Comparison of ENCODE assay signal across 8 cellular contexts in genomic region chr10:80104066-80104926, GRCh38. TPM values are rescaled to one million over a fixed set of nuclear protein-coding genes. Genes with fewer than 3 reads are reported as not detected.
DNase-seq lines count a peak whose midpoint lies in the region; ATAC-seq and TF ChIP-seq lines count a peak whose summit lies in the region.

No MANE protein-coding gene starts in this region.

- peaks cover 0 to 17% (median under 1%) of the 10 kb centered on the region in 3 donors for H3K36me3 Mint-ChIP-seq in CD8-positive, alpha-beta memory T cell
- H3K36me3 Mint-ChIP-seq in GM23338 (ENCODE audit: low read depth) = peaks cover 18% of the 10 kb centered on the region
- peaks cover 13% of the 10 kb centered on the region for H3K36me3 Mint-ChIP-seq in activated CD4-positive, alpha-beta memory T cell treated with anti-CD3 and anti-CD28 coated beads, Interleukin-2, amount 10 ng/mL, durations not matched to agents 7 days and 5 days (ENCODE audit: low read depth)
- peaks cover 4 to 13% of the 10 kb centered on the region in 2 donors for H3K36me3 Mint-ChIP-seq in stimulated activated naive B cell treated with anti-CD40 and anti-IgM and Interleukin-4, amounts not matched to agents 10 μg/mL and 1 μg/mL and 100 μg/mL, for 72 hours

- DNase-seq in CD8-positive, alpha-beta memory T cell = peak in 3 of 5 donors; percentile 1 to 51 (median 5)
- DNase-seq in GM23338 (ENCODE audit: low spot score) (no peak), left lung (no peak), adrenal gland (no peak), left lobe of liver (ENCODE audit: low spot score) (no peak), NCI-H1105 treated with DMSO at 0.1 percent for 48 hours (lab: John Stamatoyannopoulos, UW) (no peak)
- peak; percentile 19 for DNase-seq in activated CD4-positive, alpha-beta memory T cell treated with anti-CD3 and anti-CD28 coated beads, Interleukin-2, amount 10 ng/mL, durations not matched to agents 7 days and 5 days
- no peak for DNase-seq in stimulated activated naive B cell treated with anti-CD40 and anti-IgM and Interleukin-4, amounts not matched to agents 10 μg/mL and 1 μg/mL and 100 μg/mL, for 72 hours

- no peaks in the 10 kb centered on the region for H3K4me1 ChIP-seq in CD8-positive, alpha-beta memory T cell (ENCODE audit: insufficient read depth, low read length)
- H3K4me1 ChIP-seq in GM23338 (ENCODE audit: insufficient read depth) (peaks cover 41% of the 10 kb centered on the region), left lung (no peaks in the 10 kb centered on the region), adrenal gland (replicated peaks in 1 of 2) (no peaks in the 10 kb centered on the region)

- TF ChIP-seq POLR2A in adrenal gland (IDR thresholded peaks at IDR 0.05) = no peak

- no peak overlapping the region for H3K4me3 ChIP-seq in CD8-positive, alpha-beta memory T cell (ENCODE audit: low read length)
- H3K4me3 ChIP-seq in GM23338 (no peak overlapping the region), left lung (no peak overlapping the region), adrenal gland (no peak overlapping the region)

- ATAC-seq in GM23338 (no peak), left lung (peak; percentile 86), left lobe of liver (no peak)
- no peak for ATAC-seq in stimulated activated naive B cell treated with anti-CD40 and anti-IgM and Interleukin-4, amounts not matched to agents 10 μg/mL and 1 μg/mL and 100 μg/mL, for 72 hours (replicated peaks)

- POLR2A ChIA-PET in CD8-positive, alpha-beta memory T cell (lab: Charles Lee) = no interaction called here
- POLR2A ChIA-PET in activated CD4-positive, alpha-beta memory T cell treated with anti-CD3 and anti-CD28 coated beads, Interleukin-2, amount 10 ng/mL, durations not matched to agents 7 days and 5 days (lab: Charles Lee) = interaction anchor here (1.4 kb wide), 1 partner anchor 25 kb away, joined by 5 read pairs; the partner anchor contains the start of gene TMEM254

- H2AFZ ChIP-seq in GM23338 = peak overlapping the region; percentile 64

- CTCF ChIA-PET in CD8-positive, alpha-beta memory T cell (lab: Charles Lee) = no interaction called here
- CTCF ChIA-PET in activated CD4-positive, alpha-beta memory T cell treated with anti-CD3 and anti-CD28 coated beads, Interleukin-2, amount 10 ng/mL, durations not matched to agents 7 days and 5 days (lab: Charles Lee) = interaction anchor here (0.9 kb wide), 1 partner anchor 40 kb away, joined by 5 read pairs; no protein-coding TSS in a partner anchor

- peaks cover 5% of the 10 kb centered on the region for H3K9me3 ChIP-seq in CD8-positive, alpha-beta memory T cell (ENCODE audit: low read length)
- H3K9me3 ChIP-seq in left lung = peaks cover 3 to 15% of the 10 kb centered on the region in 2 donors
- peaks cover 0 to 11% (median 0%) of the 10 kb centered on the region in 3 donors for H3K9me3 ChIP-seq in adrenal gland (replicated peaks in 1 of 3)

- no peak overlapping the region for H3K4me3 Mint-ChIP-seq in CD8-positive, alpha-beta memory T cell
- no peak overlapping the region for H3K4me3 Mint-ChIP-seq in GM23338
- H3K4me3 Mint-ChIP-seq in activated CD4-positive, alpha-beta memory T cell treated with anti-CD3 and anti-CD28 coated beads, Interleukin-2, amount 10 ng/mL, durations not matched to agents 7 days and 5 days = no peak overlapping the region
- H3K4me3 Mint-ChIP-seq in stimulated activated naive B cell treated with anti-CD40 and anti-IgM and Interleukin-4, amounts not matched to agents 10 μg/mL and 1 μg/mL and 100 μg/mL, for 72 hours = no peak overlapping the region

- peaks cover 7 to 21% (median 14%) of the 10 kb centered on the region in 5 donors for H3K9me3 Mint-ChIP-seq in CD8-positive, alpha-beta memory T cell
- peaks cover 20% of the 10 kb centered on the region for H3K9me3 Mint-ChIP-seq in GM23338
- peaks cover 10% of the 10 kb centered on the region for H3K9me3 Mint-ChIP-seq in activated CD4-positive, alpha-beta memory T cell treated with anti-CD3 and anti-CD28 coated beads, Interleukin-2, amount 10 ng/mL, durations not matched to agents 7 days and 5 days
- H3K9me3 Mint-ChIP-seq in stimulated activated naive B cell treated with anti-CD40 and anti-IgM and Interleukin-4, amounts not matched to agents 10 μg/mL and 1 μg/mL and 100 μg/mL, for 72 hours = peaks cover 12 to 14% of the 10 kb centered on the region in 2 donors

- peak overlapping the region in 4 of 8 donors; percentile 13 to 77 (median 58) for H3K27ac Mint-ChIP-seq in CD8-positive, alpha-beta memory T cell
- no peak overlapping the region for H3K27ac Mint-ChIP-seq in GM23338
- peak overlapping the region; percentile 13 for H3K27ac Mint-ChIP-seq in activated CD4-positive, alpha-beta memory T cell treated with anti-CD3 and anti-CD28 coated beads, Interleukin-2, amount 10 ng/mL, durations not matched to agents 7 days and 5 days
- no peak overlapping the region for H3K27ac Mint-ChIP-seq in stimulated activated naive B cell treated with anti-CD40 and anti-IgM and Interleukin-4, amounts not matched to agents 10 μg/mL and 1 μg/mL and 100 μg/mL, for 72 hours

- H3K79me2 ChIP-seq in GM23338 (replicated peaks; ENCODE audit: insufficient read depth) = no peaks in the 10 kb centered on the region

- H3K4me2 ChIP-seq in GM23338 = no peak overlapping the region

- no peaks in the 10 kb centered on the region for H3K9me2 ChIP-seq in GM23338 (ENCODE audit: insufficient read depth)

- 51 to 58% (median 56%) methylated on average over 8 to 10 of the region's 10 CpGs for WGBS in adrenal gland, 4 donors

- TF ChIP-seq CTCF in GM23338 (conservative IDR thresholded peaks at IDR 0.05; ENCODE audit: low read depth in 2 of 2) = no peak
- no peak for TF ChIP-seq CTCF in left lung (IDR thresholded peaks at IDR 0.05)
- no peak for TF ChIP-seq CTCF in adrenal gland (IDR thresholded peaks at IDR 0.05)

- no peaks in the 10 kb centered on the region for H3F3A ChIP-seq in GM23338 (replicated peaks; ENCODE audit: low read depth)

- peaks cover 0 to 2% of the 10 kb centered on the region in 2 donors for H3K27me3 Mint-ChIP-seq in CD8-positive, alpha-beta memory T cell
- H3K27me3 Mint-ChIP-seq in GM23338 (ENCODE audit: insufficient read depth, low read depth, poor library complexity) = peaks cover 6% of the 10 kb centered on the region
- H3K27me3 Mint-ChIP-seq in activated CD4-positive, alpha-beta memory T cell treated with anti-CD3 and anti-CD28 coated beads, Interleukin-2, amount 10 ng/mL, durations not matched to agents 7 days and 5 days = no peaks in the 10 kb centered on the region
- peaks cover 0 to 7% of the 10 kb centered on the region in 2 donors for H3K27me3 Mint-ChIP-seq in stimulated activated naive B cell treated with anti-CD40 and anti-IgM and Interleukin-4, amounts not matched to agents 10 μg/mL and 1 μg/mL and 100 μg/mL, for 72 hours

- H3K27ac ChIP-seq in CD8-positive, alpha-beta memory T cell (ENCODE audit: low read depth, low read length) = no peak overlapping the region
- H3K27ac ChIP-seq in GM23338 (ENCODE audit: low read depth) = no peak overlapping the region
- peak overlapping the region; percentile 38 to 58 for H3K27ac ChIP-seq in left lung
- peak overlapping the region in 2 of 5 donors; percentile 2 to 55 for H3K27ac ChIP-seq in adrenal gland

- H3K36me3 ChIP-seq in CD8-positive, alpha-beta memory T cell (ENCODE audit: insufficient read depth, low read length) = no peaks in the 10 kb centered on the region
- H3K36me3 ChIP-seq in GM23338 (ENCODE audit: insufficient read depth) = no peaks in the 10 kb centered on the region; the same call in 1 of the 2 replicates
- no peaks in the 10 kb centered on the region for H3K36me3 ChIP-seq in left lung
- no peaks in the 10 kb centered on the region for H3K36me3 ChIP-seq in adrenal gland (replicated peaks in 1 of 2)

- no peaks in the 10 kb centered on the region for H4K20me1 ChIP-seq in GM23338 (replicated peaks; ENCODE audit: insufficient read depth)

- intact Hi-C loops in left lung (cut with DNase I) (no loop called here), adrenal gland (cut with DNase I) (no loop called here)

- H3K4me1 Mint-ChIP-seq in CD8-positive, alpha-beta memory T cell = peaks cover 3 to 24% (median 22%) of the 10 kb centered on the region in 3 donors
- peaks cover 36% of the 10 kb centered on the region for H3K4me1 Mint-ChIP-seq in GM23338
- peaks cover 19% of the 10 kb centered on the region for H3K4me1 Mint-ChIP-seq in activated CD4-positive, alpha-beta memory T cell treated with anti-CD3 and anti-CD28 coated beads, Interleukin-2, amount 10 ng/mL, durations not matched to agents 7 days and 5 days
- H3K4me1 Mint-ChIP-seq in stimulated activated naive B cell treated with anti-CD40 and anti-IgM and Interleukin-4, amounts not matched to agents 10 μg/mL and 1 μg/mL and 100 μg/mL, for 72 hours = no peaks in the 10 kb centered on the region

- no peaks in the 10 kb centered on the region for H3K27me3 ChIP-seq in CD8-positive, alpha-beta memory T cell (ENCODE audit: insufficient read depth, low read length, poor library complexity, severe bottlenecking)
- H3K27me3 ChIP-seq in GM23338 (ENCODE audit: insufficient read depth) (no peaks in the 10 kb centered on the region), left lung (no peaks in the 10 kb centered on the region), adrenal gland (no peaks in the 10 kb centered on the region)

TF ChIP-seq in GM23338, 12 proteins besides CTCF, POLR2A, EP300 and RAD21 (continues in another document):
- TF ChIP-seq EZH2phosphoT487 (IDR thresholded peaks at IDR 0.05; ENCODE audit: unreplicated experiment) (no peak), JUNB (IDR thresholded peaks at IDR 0.05; ENCODE audit: unreplicated experiment) (no peak), ZNF331 (CRISPR knock-in tag; IDR thresholded peaks at IDR 0.05; ENCODE audit: low read depth) (no peak), STAT1 (IDR thresholded peaks at IDR 0.05; ENCODE audit: unreplicated experiment) (no peak)

RNA-seq across cellular contexts. Expression of gene TMEM254, which starts 25.8 kb away (rescaled TPM):
- total RNA-seq in CD8-positive, alpha-beta memory T cell = 10 to 100 TPM; 10.1 to 11.8 TPM
- 30.8 TPM for polyA plus RNA-seq in CD8-positive, alpha-beta memory T cell
- 21.1 and 21.2 TPM in 2 replicates for total RNA-seq in GM23338 (2014; rRNA removed; shearing (Covaris generic))
- polyA plus RNA-seq in GM23338 (2016; fragmentation: Nextera tagmentation; extraction: Ambion mirVana) (21.1 and 21.5 TPM in 2 replicates), adrenal gland (10 to 100 TPM; 10.2 to 47.2 (median 11.8) TPM)
- 10 to 100 TPM; 15.0 to 18.3 TPM for total RNA-seq in activated CD4-positive, alpha-beta memory T cell treated with anti-CD3 and anti-CD28 coated beads, Interleukin-2, amount 10 ng/mL, durations not matched to agents 7 days and 5 days
- total RNA-seq in left lung (10 to 100 TPM; 18.2 to 22.4 TPM), adrenal gland (10 to 100 TPM in 7 of 8 donors, 1 to 10 TPM in 1; 8.8 to 34.3 (median 27.2) TPM), left lobe of liver (24.8 TPM)

RNA-seq across cellular contexts. Expression of gene PLAC9, which starts 28.2 kb away (rescaled TPM):
- not detected for total RNA-seq in CD8-positive, alpha-beta memory T cell
- polyA plus RNA-seq in CD8-positive, alpha-beta memory T cell = not detected
- 0.89 and 1.1 TPM in 2 replicates for total RNA-seq in GM23338 (2014; rRNA removed; shearing (Covaris generic))
- 11.0 and 14.4 TPM in 2 replicates for polyA plus RNA-seq in GM23338 (2016; fragmentation: Nextera tagmentation; extraction: Ambion mirVana)
- total RNA-seq in activated CD4-positive, alpha-beta memory T cell treated with anti-CD3 and anti-CD28 coated beads, Interleukin-2, amount 10 ng/mL, durations not matched to agents 7 days and 5 days = not detected
- 10 to 100 TPM; 35.0 to 53.8 TPM for total RNA-seq in left lung
- 10 to 100 TPM; 11.7 to 26.9 (median 24.0) TPM for total RNA-seq in adrenal gland
- 10 to 100 TPM in 2 of 3 donors, 1 to 10 TPM in 1; 1.8 to 67.6 (median 61.4) TPM for polyA plus RNA-seq in adrenal gland
- 2.2 TPM for total RNA-seq in left lobe of liver

Comparison
In these comparisons a context has a peak if more than half of its experiments do, and no peak if none do; other contexts are left out.
1. DNase-seq: peak in CD8-positive, alpha-beta memory T cell (3 of 5) and activated CD4-positive, alpha-beta memory T cell treated with anti-CD3 and anti-CD28 coated beads, Interleukin-2, amount 10 ng/mL, durations not matched to agents 7 days and 5 days (single experiment); none in GM23338 (single experiment), left lung (0 of 2), adrenal gland (0 of 7), left lobe of liver (single experiment), NCI-H1105 treated with DMSO at 0.1 percent for 48 hours (single experiment) and stimulated activated naive B cell treated with anti-CD40 and anti-IgM and Interleukin-4, amounts not matched to agents 10 μg/mL and 1 μg/mL and 100 μg/mL, for 72 hours (single experiment).
2. H3K27ac ChIP-seq: peak in left lung (2 of 2); none in CD8-positive, alpha-beta memory T cell (single experiment) and GM23338 (single experiment).